28 cellular contexts compared by ENCODE assay signal in genomic region chr10:33947563-33947962, GRCh38.
"Had no signal": no experiment of that assay in that cellular context is flagged by ENCODE, and none has a peak within 500 bp of the region (broad histone marks: within the 10 kb centered on the region; RNA-seq: fewer than 3 reads in every experiment).

No MANE protein-coding gene starts in this region.

- DNase-seq: activated B cell treated with CpG ODN at 0.5 μM for 24 hours; activated CD4-positive, alpha-beta T cell treated with anti-CD3 and anti-CD28 coated beads for 48 hours; activated CD4-positive, alpha-beta T cell treated with anti-CD3 and anti-CD28 coated beads, Interleukin-2, amount 50 U/mL, for 1 hour; activated CD4-positive, alpha-beta T cell treated with anti-CD3 and anti-CD28 coated beads, Interleukin-2, amount 50 U/mL, for 48 hours; activated CD8-positive, alpha-beta memory T cell treated with anti-CD3 and anti-CD28 coated beads for 24 hours; activated CD8-positive, alpha-beta T cell treated with anti-CD3 and anti-CD28 coated beads for 36 hours; activated effector memory CD4-positive, alpha-beta T cell treated with Interleukin-2 at 50 U/mL for 16 hours; activated gamma-delta T cell treated with Interleukin-2 at 50 U/mL for 16 hours; activated naive CD4-positive, alpha-beta T cell treated with anti-CD3 and anti-CD28 coated beads, Interleukin-2, amount 50 U/mL, for 16 hours; activated naive CD4-positive, alpha-beta T cell treated with Interleukin-2 at 50 U/mL for 16 hours; activated T-cell treated with anti-CD3 and anti-CD28 coated beads, Interleukin-2, amount 50 U/mL, for 4 hours; amniotic stem cell; anterior cingulate cortex; brain microvascular endothelial cell; dorsolateral prefrontal cortex; effector memory CD4-positive, alpha-beta T cell; endodermal cell; foreskin fibroblast; head of caudate nucleus; T1000; WERI-Rb-1 had no signal

- ATAC-seq: activated CD4-positive, CD25-positive, alpha-beta regulatory T cell treated with anti-CD3 and anti-CD28 coated beads, Interleukin-2, amount 50 U/mL, for 24 hours; activated CD8-positive, alpha-beta T cell treated with anti-CD3 and anti-CD28 coated beads for 36 hours; activated T-cell treated with anti-CD3 and anti-CD28 coated beads, Interleukin-2, amount 50 U/mL, for 4 hours; activated T-helper 17 cell treated with anti-CD3 and anti-CD28 coated beads, Interleukin-2, amount 50 U/mL, for 72 hours; esophagus mucosa had no signal

- H3K4me3 ChIP-seq: coronary artery, dorsolateral prefrontal cortex had no signal

- FAIRE-seq: astrocyte, bronchial epithelial cell, frontal cortex had no signal
